9 cellular contexts compared by ENCODE assay signal in genomic region chr7:66140924-66141323, GRCh38. TPM values are rescaled to one million over a fixed set of nuclear protein-coding genes. Genes with fewer than 3 reads are reported as not detected.
A peak's percentile ranks its signal among the peaks of the same experiment; 100 is the strongest.
DNase-seq lines count a peak whose midpoint lies in the region; ATAC-seq, FAIRE-seq and TF ChIP-seq lines count a peak whose summit lies in the region.
"Had no signal": no experiment of that assay in that cellular context is flagged by ENCODE, and none has a peak within 500 bp of the region (broad histone marks: within the 10 kb centered on the region; RNA-seq: fewer than 3 reads in every experiment).

No MANE protein-coding gene starts in this region.

- no peak for ATAC-seq in GM18861 (IDR thresholded peaks at IDR 0.05; ENCODE audit: unreplicated experiment)
- ATAC-seq in HG03469 (IDR thresholded peaks at IDR 0.05; ENCODE audit: unreplicated experiment), result no peak

- H3K9ac ChIP-seq in kidney (ENCODE audit: low read length in 2 of 2), result no peak overlapping the region

- H3K4me3 ChIP-seq in kidney (ENCODE audit: low read length in 2 of 2), result no peak overlapping the region

- intact Hi-C loops in kidney (cut with DNase I), result no loop called here

- FAIRE-seq in kidney (lab: Jason Lieb, UNC), result no peak
- FAIRE-seq: GM18507 had no signal

- H3K27ac ChIP-seq in kidney (ENCODE audit: low read depth in 2 of 2, low read length in 2 of 2), result no peak overlapping the region
- no peak overlapping the region for H3K27ac ChIP-seq in substantia nigra (ENCODE audit: low read depth, low read length, poor library complexity, severe bottlenecking)

- no peaks in the 10 kb centered on the region for H3K9me3 ChIP-seq in kidney (ENCODE audit: control insufficient read depth in 1 of 2, low read length in 2 of 2)

- peak; percentile 42 for TF ChIP-seq CTCF in kidney (IDR thresholded peaks at IDR 0.05; ENCODE audit: borderline replicate concordance, extremely low read depth, insufficient read depth)

- peaks cover 14 to 20% of the 10 kb centered on the region in 2 donors for H3K36me3 ChIP-seq in kidney (ENCODE audit: control insufficient read depth in 1 of 2, insufficient read depth in 2 of 2, low read length in 2 of 2)

- H3K4me1 ChIP-seq in kidney (ENCODE audit: control insufficient read depth in 1 of 2, insufficient read depth in 1 of 2, low read depth in 1 of 2, low read length in 2 of 2), result no peaks in the 10 kb centered on the region

- DNase-seq in ACHN (peak; percentile 57), Kasumi-1 (lab: John Stamatoyannopoulos, UW) (peak; percentile 28 to 43), T47D (ENCODE audit: low read depth in 1 of 2, low spot score in 1 of 2) (peak; percentile 35 to 70), kidney (peak; percentile 88), substantia nigra (lab: John Stamatoyannopoulos, UW) (peak in 36 of 49 donors; percentile 1 to 65 (median 26)), KG1 (lab: John Stamatoyannopoulos, UW) (no peak)

- in situ Hi-C loops in ACHN (cut with HindIII; ENCODE audit: low pct_ligation_motif_present, low pct_unique_long_range_greater_than_20kb, low sequenced_read_pairs), result no loop called here
- in situ Hi-C loops in T47D (cut with HindIII; ENCODE audit: low pct_unique_long_range_greater_than_20kb, low sequenced_read_pairs), result no loop called here

RNA-seq across cellular contexts. Expression of gene CRCP, which starts 26.3 kb away (rescaled TPM):
- total RNA-seq in kidney, result 35.8 TPM
- 16.8 TPM for polyA plus RNA-seq in kidney (ENCODE audit: insufficient read depth, low read depth, low replicate concordance)
